Comparison of ENCODE assay signal across 1 cellular context in genomic region chr7:43729214-43729923, GRCh38.
TF ChIP-seq lines count a peak whose summit lies in the region.

Gene COA1, minus strand, starts transcription at chr7:43729523. Its CDS starts 80,909 bp downstream, at chr7:43648614.

TF ChIP-seq in HepG2, 621 proteins besides CTCF, POLR2A, EP300 and RAD21 (continued from another document and continues in another):
- TF ChIP-seq ZNF609 (CRISPR knock-in tag; IDR thresholded peaks at IDR 0.05; ENCODE audit: borderline replicate concordance): peak; percentile 36
- 0 out of 2 replicates have a peak, but pooled peaks have one; percentile 56 for TF ChIP-seq XBP1 (CRISPR knock-in tag; IDR thresholded peaks at IDR 0.05)
- 0 out of 2 replicates have a peak, but pooled peaks have one; percentile 70 for TF ChIP-seq REL (CRISPR knock-in tag; conservative IDR thresholded peaks at IDR 0.05)
- peak; percentile 93 for TF ChIP-seq GATAD1 (CRISPR knock-in tag; IDR thresholded peaks at IDR 0.05)
- peak; percentile 92 for TF ChIP-seq PHF20 (CRISPR knock-in tag; IDR thresholded peaks at IDR 0.05)
- peak; percentile 33; the same call in 1 of the 2 replicates for TF ChIP-seq NCOA1 (CRISPR knock-in tag; IDR thresholded peaks at IDR 0.05)
- TF ChIP-seq ZNF770 (CRISPR knock-in tag; IDR thresholded peaks at IDR 0.05): peak; percentile 76; the same call in 1 of the 2 replicates
- TF ChIP-seq STAG1 (CRISPR knock-in tag; IDR thresholded peaks at IDR 0.05): no peak; the same call in 1 of the 2 replicates
- TF ChIP-seq ZNF343 (CRISPR knock-in tag; IDR thresholded peaks at IDR 0.05): peak; percentile 77; the same call in 1 of the 2 replicates
- peak; percentile 68; the same call in 1 of the 2 replicates for TF ChIP-seq GLI4 (CRISPR knock-in tag; IDR thresholded peaks at IDR 0.05; ENCODE audit: borderline replicate concordance)
- TF ChIP-seq ZNF713 (CRISPR knock-in tag; IDR thresholded peaks at IDR 0.05): no peak
- TF ChIP-seq ARID4A (CRISPR knock-in tag; IDR thresholded peaks at IDR 0.05; ENCODE audit: borderline replicate concordance): peak; percentile 94
- TF ChIP-seq NFIB (CRISPR knock-in tag; IDR thresholded peaks at IDR 0.05; ENCODE audit: borderline replicate concordance): no peak
- peak; percentile 82 for TF ChIP-seq RBM39 (IDR thresholded peaks at IDR 0.05; ENCODE audit: low read depth, low read length, poor library complexity, severe bottlenecking)
- no peak for TF ChIP-seq TEAD2 (CRISPR knock-in tag; IDR thresholded peaks at IDR 0.05)
- peak; percentile 72; the same call in 1 of the 2 replicates for TF ChIP-seq ZNF275 (CRISPR knock-in tag; IDR thresholded peaks at IDR 0.05; ENCODE audit: borderline replicate concordance)
- TF ChIP-seq DNMT1 (CRISPR knock-in tag; IDR thresholded peaks at IDR 0.05): no peak
- peak; percentile 95 for TF ChIP-seq KDM2A (CRISPR knock-in tag; IDR thresholded peaks at IDR 0.05; ENCODE audit: borderline replicate concordance, low read depth)
- peak; percentile 27; the same call in 1 of the 2 replicates for TF ChIP-seq ATF2 (CRISPR knock-in tag; IDR thresholded peaks at IDR 0.05)
- no peak for TF ChIP-seq ZNF225 (CRISPR knock-in tag; IDR thresholded peaks at IDR 0.05)
- TF ChIP-seq ZBTB42 (CRISPR knock-in tag; IDR thresholded peaks at IDR 0.05): peak; percentile 92
- 0 out of 2 replicates have a peak, but pooled peaks have one; percentile 24 for TF ChIP-seq MIER3 (CRISPR knock-in tag; IDR thresholded peaks at IDR 0.05; ENCODE audit: borderline replicate concordance)
- 0 out of 2 replicates have a peak, but pooled peaks have one; percentile 46 for TF ChIP-seq MEIS2 (CRISPR knock-in tag; IDR thresholded peaks at IDR 0.05)
- no peak for TF ChIP-seq MAZ (IDR thresholded peaks at IDR 0.05; ENCODE audit: borderline replicate concordance, low read depth, low read length)
- TF ChIP-seq MAZ (CRISPR knock-in tag; IDR thresholded peaks at IDR 0.05; ENCODE audit: low read depth): peak; percentile 61; the same call in 1 of the 2 replicates
- TF ChIP-seq ZNF260 (CRISPR knock-in tag; IDR thresholded peaks at IDR 0.05; ENCODE audit: borderline replicate concordance, low read depth): 0 out of 2 replicates have a peak, but pooled peaks have one; percentile 81
- no peak; the same call in 1 of the 2 replicates for TF ChIP-seq HOMEZ (CRISPR knock-in tag; IDR thresholded peaks at IDR 0.05; ENCODE audit: low read depth)
- no peak for TF ChIP-seq ZNF749 (CRISPR knock-in tag; IDR thresholded peaks at IDR 0.05; ENCODE audit: borderline replicate concordance)
- TF ChIP-seq NCOA2 (CRISPR knock-in tag; IDR thresholded peaks at IDR 0.05): peak; percentile 37; the same call in 1 of the 2 replicates
- 0 out of 2 replicates have a peak, but pooled peaks have one; percentile 7 for TF ChIP-seq ZBTB20 (CRISPR knock-in tag; IDR thresholded peaks at IDR 0.05; ENCODE audit: borderline replicate concordance, low read depth)
- TF ChIP-seq SRF (IDR thresholded peaks at IDR 0.05; ENCODE audit: low read depth, low read length): no peak
- peak; percentile 94 for TF ChIP-seq SALL1 (CRISPR knock-in tag; IDR thresholded peaks at IDR 0.05)
- peak; percentile 58 for TF ChIP-seq CREM (IDR thresholded peaks at IDR 0.05)
- no peak for TF ChIP-seq CREM (CRISPR knock-in tag; IDR thresholded peaks at IDR 0.05)
- TF ChIP-seq SKI (IDR thresholded peaks at IDR 0.05; ENCODE audit: partially characterized antibody): peak; percentile 10
- TF ChIP-seq AHDC1 (CRISPR knock-in tag; IDR thresholded peaks at IDR 0.05; ENCODE audit: borderline replicate concordance): 0 out of 2 replicates have a peak, but pooled peaks have one; percentile 36
- TF ChIP-seq HMG20B (CRISPR knock-in tag; conservative IDR thresholded peaks at IDR 0.05): no peak
